In genomic region chr18:23137788-23138216, GRCh38 we compare ENCODE assay signal across 11 cellular contexts. TPM values are rescaled to one million over a fixed set of nuclear protein-coding genes. Genes with fewer than 3 reads are reported as not detected.
DNase-seq lines count a peak whose midpoint lies in the region; ATAC-seq and TF ChIP-seq lines count a peak whose summit lies in the region.
"Had no signal": no experiment of that assay in that cellular context is flagged by ENCODE, and none has a peak within 500 bp of the region (broad histone marks: within the 10 kb centered on the region; RNA-seq: fewer than 3 reads in every experiment).

No MANE protein-coding gene starts in this region.

- H3K79me2 ChIP-seq in ACC112 (ENCODE audit: control insufficient read depth, insufficient read depth, low read length, unreplicated experiment), result peaks cover 22% of the 10 kb centered on the region

- H3K36me3 ChIP-seq in ACC112 (ENCODE audit: insufficient read depth, low read length) (no peaks in the 10 kb centered on the region), H7 (replicated peaks; ENCODE audit: control insufficient read depth, insufficient read depth, low read length) (no peaks in the 10 kb centered on the region), liver (ENCODE audit: control insufficient read depth in 4 of 4, insufficient read depth in 3 of 4, low read depth in 1 of 4, low read length in 3 of 4) (no peaks in the 10 kb centered on the region)

- peaks cover 10% of the 10 kb centered on the region for H3K4me1 ChIP-seq in ACC112 (ENCODE audit: control insufficient read depth, insufficient read depth, low read length, unreplicated experiment)
- H3K4me1 ChIP-seq in liver (ENCODE audit: control insufficient read depth in 4 of 4, insufficient read depth in 4 of 4, low read length in 3 of 4), result peaks cover 16 to 73% (median 60%) of the 10 kb centered on the region in 4 donors

- TF ChIP-seq RAD21 in liver (IDR thresholded peaks at IDR 0.05), result no peak

- no peaks in the 10 kb centered on the region for H3K9me3 ChIP-seq in liver (ENCODE audit: control insufficient read depth in 4 of 4, low read length in 3 of 4)

- H3K4me3 ChIP-seq in ACC112 (ENCODE audit: low read depth, low read length), result peak overlapping the region; percentile 81
- peak overlapping the region; percentile 82; the same call in 1 of the 2 replicates for H3K4me3 ChIP-seq in H7 (ENCODE audit: insufficient read depth, low read depth, low read length)
- H3K4me3 ChIP-seq in liver (ENCODE audit: low read depth in 1 of 3, low read length in 3 of 3), result peak overlapping the region; percentile 50 to 85 (median 78)

- POLR2A ChIA-PET in activated naive CD8-positive, alpha-beta T cell treated with anti-CD3 and anti-CD28 coated beads, Interleukin-2, amount 10 ng/mL, durations not matched to agents 7 days and 5 days (lab: Charles Lee), result no interaction called here

- ATAC-seq in activated naive CD8-positive, alpha-beta T cell treated with anti-CD3 and anti-CD28 coated beads, Interleukin-2, amount 10 ng/mL, durations not matched to agents 7 days and 5 days (ENCODE audit: low read depth), result no peak
- ATAC-seq in HG03095 (IDR thresholded peaks at IDR 0.05; ENCODE audit: unreplicated experiment), result no peak

- H3K4me3 Mint-ChIP-seq in activated naive CD8-positive, alpha-beta T cell treated with anti-CD3 and anti-CD28 coated beads, Interleukin-2, amount 10 ng/mL, durations not matched to agents 7 days and 5 days, result peak overlapping the region; percentile 8

- WGBS in liver, result 75% methylated on average over 9 of the region's 9 CpGs

- no peak overlapping the region for H3K9ac ChIP-seq in liver (ENCODE audit: low read depth in 1 of 2, low read length in 2 of 2)

- DNase-seq in H7 (no peak), hippocampal formation (lab: John Stamatoyannopoulos, UW) (no peak), C1 segment of cervical spinal cord (lab: John Stamatoyannopoulos, UW) (no peak), NCI-H446 (lab: John Stamatoyannopoulos, UW) (no peak)
- DNase-seq in activated naive CD8-positive, alpha-beta T cell treated with anti-CD3 and anti-CD28 coated beads, Interleukin-2, amount 10 ng/mL, durations not matched to agents 7 days and 5 days, result no peak
- DNase-seq: trophoblast cell had no signal

- peaks cover 14% of the 10 kb centered on the region for H3K4me1 Mint-ChIP-seq in activated naive CD8-positive, alpha-beta T cell treated with anti-CD3 and anti-CD28 coated beads, Interleukin-2, amount 10 ng/mL, durations not matched to agents 7 days and 5 days

- no peak overlapping the region for H3K27ac Mint-ChIP-seq in activated naive CD8-positive, alpha-beta T cell treated with anti-CD3 and anti-CD28 coated beads, Interleukin-2, amount 10 ng/mL, durations not matched to agents 7 days and 5 days

- H3K9me3 Mint-ChIP-seq in activated naive CD8-positive, alpha-beta T cell treated with anti-CD3 and anti-CD28 coated beads, Interleukin-2, amount 10 ng/mL, durations not matched to agents 7 days and 5 days, result no peaks in the 10 kb centered on the region
- H3K9me3 Mint-ChIP-seq: central memory CD8-positive, alpha-beta T cell had no signal

- no peaks in the 10 kb centered on the region for H3K36me3 Mint-ChIP-seq in activated naive CD8-positive, alpha-beta T cell treated with anti-CD3 and anti-CD28 coated beads, Interleukin-2, amount 10 ng/mL, durations not matched to agents 7 days and 5 days

- H3K27ac ChIP-seq in ACC112 (ENCODE audit: low read depth, low read length) (no peak overlapping the region), liver (ENCODE audit: low read depth in 1 of 2, low read length in 2 of 2) (no peak overlapping the region)
- H3K27ac ChIP-seq: SK-N-MC had no signal

- peaks cover 43% of the 10 kb centered on the region for H3K27me3 Mint-ChIP-seq in activated naive CD8-positive, alpha-beta T cell treated with anti-CD3 and anti-CD28 coated beads, Interleukin-2, amount 10 ng/mL, durations not matched to agents 7 days and 5 days

- TF ChIP-seq CTCF in liver (IDR thresholded peaks at IDR 0.05; ENCODE audit: low read depth, low read length, missing input control), result no peak

- H2AFZ ChIP-seq in ACC112 (ENCODE audit: low read length, unreplicated experiment), result no peak overlapping the region

- no peaks in the 10 kb centered on the region for H3K27me3 ChIP-seq in ACC112 (ENCODE audit: insufficient read depth, low read length)
- peaks cover 8% of the 10 kb centered on the region for H3K27me3 ChIP-seq in H7 (ENCODE audit: control insufficient read depth, insufficient read depth, low read length)
- H3K27me3 ChIP-seq in liver (ENCODE audit: control insufficient read depth in 4 of 4, insufficient read depth in 4 of 4, low read length in 3 of 4), result no peaks in the 10 kb centered on the region

TF ChIP-seq in liver, 16 proteins besides CTCF, POLR2A, EP300 and RAD21:
- no peak for TF ChIP-seq EGR1 (IDR thresholded peaks at IDR 0.05; ENCODE audit: low read depth in 2 of 2)
- TF ChIP-seq FOXA1 (IDR thresholded peaks at IDR 0.05), result no peak
- no peak for TF ChIP-seq RXRA (IDR thresholded peaks at IDR 0.05)
- TF ChIP-seq GABPA (IDR thresholded peaks at IDR 0.05 in 1 of 2, conservative IDR thresholded peaks at IDR 0.05 in 1 of 2), result no peak
- no peak for TF ChIP-seq SP1 (IDR thresholded peaks at IDR 0.05)
- no peak for TF ChIP-seq HNF4G (IDR thresholded peaks at IDR 0.05)
- TF ChIP-seq NR2F2 (IDR thresholded peaks at IDR 0.05), result no peak
- no peak for TF ChIP-seq REST (IDR thresholded peaks at IDR 0.05)
- no peak for TF ChIP-seq FOXA2 (IDR thresholded peaks at IDR 0.05)
- no peak for TF ChIP-seq TAF1 (conservative IDR thresholded peaks at IDR 0.05)
- no peak for TF ChIP-seq JUND (IDR thresholded peaks at IDR 0.05)
- no peak for TF ChIP-seq HNF4A (conservative IDR thresholded peaks at IDR 0.05)
- TF ChIP-seq, protein P1, sequence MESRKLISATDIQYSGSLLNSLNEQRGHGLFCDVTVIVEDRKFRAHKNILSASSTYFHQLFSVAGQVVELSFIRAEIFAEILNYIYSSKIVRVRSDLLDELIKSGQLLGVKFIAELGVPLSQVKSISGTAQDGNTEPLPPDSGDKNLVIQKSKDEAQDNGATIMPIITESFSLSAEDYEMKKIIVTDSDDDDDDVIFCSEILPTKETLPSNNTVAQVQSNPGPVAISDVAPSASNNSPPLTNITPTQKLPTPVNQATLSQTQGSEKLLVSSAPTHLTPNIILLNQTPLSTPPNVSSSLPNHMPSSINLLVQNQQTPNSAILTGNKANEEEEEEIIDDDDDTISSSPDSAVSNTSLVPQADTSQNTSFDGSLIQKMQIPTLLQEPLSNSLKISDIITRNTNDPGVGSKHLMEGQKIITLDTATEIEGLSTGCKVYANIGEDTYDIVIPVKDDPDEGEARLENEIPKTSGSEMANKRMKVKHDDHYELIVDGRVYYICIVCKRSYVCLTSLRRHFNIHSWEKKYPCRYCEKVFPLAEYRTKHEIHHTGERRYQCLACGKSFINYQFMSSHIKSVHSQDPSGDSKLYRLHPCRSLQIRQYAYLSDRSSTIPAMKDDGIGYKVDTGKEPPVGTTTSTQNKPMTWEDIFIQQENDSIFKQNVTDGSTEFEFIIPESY (IDR thresholded peaks at IDR 0.05), result no peak
- no peak for TF ChIP-seq ATF3 (IDR thresholded peaks at IDR 0.05)
- TF ChIP-seq MAX (IDR thresholded peaks at IDR 0.05), result no peak
TF ChIP-seq in liver: peak in this region for 0.

RNA-seq across cellular contexts. Expression of gene CABLES1, which starts 2.5 kb away (rescaled TPM):
- total RNA-seq in H7 (2014; rRNA removed; shearing (Covaris generic)), result 9.6 and 22.5 TPM in 2 replicates
- total RNA-seq in activated naive CD8-positive, alpha-beta T cell treated with anti-CD3 and anti-CD28 coated beads, Interleukin-2, amount 10 ng/mL, durations not matched to agents 7 days and 5 days, result 1 to 10 TPM; 1.2 to 1.4 TPM
- 1 to 10 TPM; 4.0 to 8.9 TPM for total RNA-seq in liver
- 1 to 10 TPM; 3.3 to 4.9 TPM for polyA plus RNA-seq in liver
